ENCODE assay signal across 8 cellular contexts in the genomic region with DNA sequence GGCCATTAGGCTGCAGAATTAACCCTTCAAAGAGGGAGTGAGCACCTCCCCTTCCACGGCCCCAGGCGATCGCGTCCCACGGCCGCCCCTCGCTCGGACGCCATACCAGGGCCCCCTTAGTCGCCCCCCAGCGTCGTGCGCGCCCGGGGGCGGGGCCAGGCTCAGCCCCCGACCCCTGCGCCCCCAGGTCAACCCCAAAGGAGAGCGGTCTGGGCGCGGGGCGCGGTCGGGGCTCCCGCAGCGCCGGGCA.
DNase-seq lines count a peak whose midpoint lies in the region; ATAC-seq and TF ChIP-seq lines count a peak whose summit lies in the region.

No MANE protein-coding gene starts in this region.

- H3K36me3 Mint-ChIP-seq in stimulated activated naive CD8-positive, alpha-beta T cell treated with anti-CD3 and anti-CD28 coated beads, Interleukin-15, Interleukin-2, amounts not matched to agents 100 ng/mL and 50 ng/mL, for 24 hours (ENCODE audit: low read depth), result no peaks in the 10 kb centered on the region

- no peak for DNase-seq in stimulated activated naive CD8-positive, alpha-beta T cell treated with anti-CD3 and anti-CD28 coated beads, Interleukin-15, Interleukin-2, amounts not matched to agents 100 U/mL and 50 U/mL, for 24 hours
- DNase-seq in cardiac fibroblast (ENCODE audit: low read depth in 2 of 2) (no peak), kidney tubule cell (ENCODE audit: low spot score) (no peak), DMS 273 treated with DMSO at 0.1 percent for 48 hours (lab: John Stamatoyannopoulos, UW) (no peak), SW 1271 (lab: John Stamatoyannopoulos, UW) (no peak)
- no peak for DNase-seq in effector CD4-positive, alpha-beta T cell

- peak overlapping the region; percentile 89 for H3K4me3 Mint-ChIP-seq in stimulated activated naive CD8-positive, alpha-beta T cell treated with anti-CD3 and anti-CD28 coated beads, Interleukin-15, Interleukin-2, amounts not matched to agents 100 ng/mL and 50 ng/mL, for 24 hours

- H3K4me3 ChIP-seq in cardiac fibroblast (replicated peaks in 1 of 2; ENCODE audit: low read depth in 2 of 2, low read length in 2 of 2), result peak overlapping the region; percentile 73 to 79
- peak overlapping the region; percentile 70 to 84 for H3K4me3 ChIP-seq in mucosa of rectum (ENCODE audit: low read length in 2 of 2)

- H3K9me3 ChIP-seq in mucosa of rectum (ENCODE audit: control insufficient read depth in 2 of 2, low read length in 2 of 2), result no peaks in the 10 kb centered on the region

- TF ChIP-seq CTCF in cardiac fibroblast (IDR thresholded peaks at IDR 0.05; ENCODE audit: low read depth, low read length), result no peak

- no peaks in the 10 kb centered on the region for H3K27me3 Mint-ChIP-seq in stimulated activated naive CD8-positive, alpha-beta T cell treated with anti-CD3 and anti-CD28 coated beads, Interleukin-15, Interleukin-2, amounts not matched to agents 100 ng/mL and 50 ng/mL, for 24 hours

- peak overlapping the region; percentile 89 for H3K27ac Mint-ChIP-seq in stimulated activated naive CD8-positive, alpha-beta T cell treated with anti-CD3 and anti-CD28 coated beads, Interleukin-15, Interleukin-2, amounts not matched to agents 100 ng/mL and 50 ng/mL, for 24 hours

- H3K36me3 ChIP-seq in mucosa of rectum (ENCODE audit: control insufficient read depth in 2 of 2, insufficient read depth in 2 of 2, low read length in 2 of 2), result no peaks in the 10 kb centered on the region

- no peaks in the 10 kb centered on the region for H3K27me3 ChIP-seq in mucosa of rectum (ENCODE audit: control insufficient read depth in 2 of 2, insufficient read depth in 2 of 2, low read length in 2 of 2)

- no peaks in the 10 kb centered on the region for H3K9me3 Mint-ChIP-seq in stimulated activated naive CD8-positive, alpha-beta T cell treated with anti-CD3 and anti-CD28 coated beads, Interleukin-15, Interleukin-2, amounts not matched to agents 100 ng/mL and 50 ng/mL, for 24 hours

- H3K9ac ChIP-seq in mucosa of rectum (ENCODE audit: low read depth in 1 of 2, low read length in 2 of 2), result peak overlapping the region; percentile 70 to 95

- H3K27ac ChIP-seq in mucosa of rectum (ENCODE audit: low read depth in 2 of 2, low read length in 2 of 2), result peak overlapping the region; percentile 88 to 95

- H3K4me1 ChIP-seq in mucosa of rectum (ENCODE audit: control insufficient read depth in 2 of 2, insufficient read depth in 2 of 2, low read length in 2 of 2), result peaks cover 21 to 32% of the 10 kb centered on the region in 2 donors

- ATAC-seq in stimulated activated naive CD8-positive, alpha-beta T cell treated with anti-CD3 and anti-CD28 coated beads, Interleukin-15, Interleukin-2, amounts not matched to agents 100 U/mL and 50 U/mL, for 24 hours, result no peak

- H3K4me1 Mint-ChIP-seq in stimulated activated naive CD8-positive, alpha-beta T cell treated with anti-CD3 and anti-CD28 coated beads, Interleukin-15, Interleukin-2, amounts not matched to agents 100 ng/mL and 50 ng/mL, for 24 hours (ENCODE audit: low read depth), result peaks cover 75% of the 10 kb centered on the region
